8 cellular contexts compared by ENCODE assay signal in genomic region chr5:57887851-57888621, GRCh38.
DNase-seq lines count a peak whose midpoint lies in the region; ATAC-seq and TF ChIP-seq lines count a peak whose summit lies in the region.

No MANE protein-coding gene starts in this region.

- H3K4me1 Mint-ChIP-seq in effector memory CD8-positive, alpha-beta T cell (ENCODE audit: low read depth in 2 of 2), result no peaks in the 10 kb centered on the region

- peak; percentile 76 for TF ChIP-seq CTCF in BE2C (IDR thresholded peaks at IDR 0.05; ENCODE audit: low read depth, low read length)
- TF ChIP-seq CTCF in osteoblast (IDR thresholded peaks at IDR 0.05; ENCODE audit: extremely low read depth, low read depth, low read length), result peak; percentile 75

- H3K9me3 ChIP-seq in BE2C (no peaks in the 10 kb centered on the region), osteoblast (ENCODE audit: low read depth, low read length) (no peaks in the 10 kb centered on the region)

- H2AFZ ChIP-seq in osteoblast (ENCODE audit: low read length), result no peak overlapping the region

- ATAC-seq in HG03280 (IDR thresholded peaks at IDR 0.05; ENCODE audit: unreplicated experiment), result peak; percentile 50
- ATAC-seq in HG02571 (IDR thresholded peaks at IDR 0.05; ENCODE audit: unreplicated experiment), result no peak
- no peak for ATAC-seq in HG03439 (IDR thresholded peaks at IDR 0.05; ENCODE audit: unreplicated experiment)
- no peak for ATAC-seq in effector memory CD8-positive, alpha-beta T cell (replicated peaks)

- no peak overlapping the region for H3K27ac ChIP-seq in osteoblast (ENCODE audit: low read depth, low read length)

- no peak overlapping the region for H3K27ac Mint-ChIP-seq in effector memory CD8-positive, alpha-beta T cell

- no peaks in the 10 kb centered on the region for H3K9me3 Mint-ChIP-seq in effector memory CD8-positive, alpha-beta T cell

- H3K4me2 ChIP-seq in osteoblast (ENCODE audit: insufficient read depth, low read length), result no peak overlapping the region

- DNase-seq in BE2C (peak; percentile 55), SHP77 (lab: John Stamatoyannopoulos, UW) (peak; percentile 65 to 70), fibroblast of peridontal ligament (ENCODE audit: extremely low read depth) (peak; percentile 76), osteoblast (ENCODE audit: insufficient read length, low spot score, missing footprints) (no peak)
- no peak for DNase-seq in effector memory CD8-positive, alpha-beta T cell

- no peaks in the 10 kb centered on the region for H3K36me3 ChIP-seq in BE2C
- H3K36me3 ChIP-seq in osteoblast (ENCODE audit: insufficient read depth, low read length), result no peaks in the 10 kb centered on the region

- no peaks in the 10 kb centered on the region for H3K27me3 ChIP-seq in BE2C
- no peaks in the 10 kb centered on the region for H3K27me3 ChIP-seq in osteoblast (ENCODE audit: insufficient read depth, low read length)

- H3K4me3 Mint-ChIP-seq in effector memory CD8-positive, alpha-beta T cell, result no peak overlapping the region

- H3K27me3 Mint-ChIP-seq in effector memory CD8-positive, alpha-beta T cell, result no peaks in the 10 kb centered on the region

- no peak overlapping the region for H3K4me3 ChIP-seq in BE2C (ENCODE audit: low read depth, low read length)
- H3K4me3 ChIP-seq in osteoblast (ENCODE audit: insufficient read depth, low read length), result no peak overlapping the region

- H4K20me1 ChIP-seq in osteoblast (ENCODE audit: insufficient read depth, low read length), result no peaks in the 10 kb centered on the region

- no peaks in the 10 kb centered on the region for H3K36me3 Mint-ChIP-seq in effector memory CD8-positive, alpha-beta T cell (ENCODE audit: insufficient read depth)

- no peaks in the 10 kb centered on the region for H3K4me1 ChIP-seq in BE2C
- H3K4me1 ChIP-seq in osteoblast (ENCODE audit: insufficient read depth, low read length), result peaks cover 13% of the 10 kb centered on the region

- H3K79me2 ChIP-seq in osteoblast (ENCODE audit: insufficient read depth, low read length), result no peaks in the 10 kb centered on the region

Comparison
In these comparisons a context has a peak if more than half of its experiments do, and no peak if none do; other contexts are left out.
1. DNase-seq: peak in BE2C (single experiment), SHP77 (2 of 2) and fibroblast of peridontal ligament (single experiment); none in osteoblast (single experiment) and effector memory CD8-positive, alpha-beta T cell (0 of 3).